Comparison of ENCODE assay signal across 8 cellular contexts in genomic region chr12:48815281-48816110, GRCh38. TPM values are rescaled to one million over a fixed set of nuclear protein-coding genes. Genes with fewer than 3 reads are reported as not detected.
DNase-seq lines count a peak whose midpoint lies in the region; ATAC-seq, FAIRE-seq and TF ChIP-seq lines count a peak whose summit lies in the region.

No MANE protein-coding gene starts in this region.

- H3K36me3 ChIP-seq in esophagus squamous epithelium (no peaks in the 10 kb centered on the region), mucosa of stomach (ENCODE audit: control insufficient read depth, insufficient read depth, low read length) (no peaks in the 10 kb centered on the region), thyroid gland (no peaks in the 10 kb centered on the region)

- TF ChIP-seq CTCF in AG09319 (IDR thresholded peaks at IDR 0.05; ENCODE audit: low read depth, low read length) (no peak), esophagus squamous epithelium (IDR thresholded peaks at IDR 0.05) (no peak), thyroid gland (IDR thresholded peaks at IDR 0.05) (no peak)

- ATAC-seq in HG03342 (IDR thresholded peaks at IDR 0.05; ENCODE audit: unreplicated experiment) = peak; percentile 21

- TF ChIP-seq POLR2A in esophagus squamous epithelium (IDR thresholded peaks at IDR 0.05) = peak in 3 of 4 donors; percentile 10 to 62 (median 31)
- TF ChIP-seq POLR2A in thyroid gland (IDR thresholded peaks at IDR 0.05) = peak in 1 of 2 donors; percentile 79

- peak; percentile 61 for DNase-seq in AG09319 (ENCODE audit: extremely low read depth, low read depth)
- DNase-seq in GM18507 (ENCODE audit: extremely low spot score, insufficient read length, low read depth) = no peak
- peak; percentile 81 for DNase-seq in NCI-H460 (ENCODE audit: extremely low read depth, low read depth)
- peak; percentile 26 for DNase-seq in activated T-cell treated with anti-CD3 and anti-CD28 coated beads for 48 hours (ENCODE audit: low read depth)
- no peak for DNase-seq in esophagus squamous epithelium (lab: John Stamatoyannopoulos, UW)
- DNase-seq in thyroid gland = peak; percentile 78 to 82

- H3K9ac ChIP-seq in mucosa of stomach (ENCODE audit: low read length) = peak overlapping the region; percentile 96

- peak; percentile 88 for FAIRE-seq in GM18507 (lab: Jason Lieb, UNC)

- H3K27me3 ChIP-seq in esophagus squamous epithelium (no peaks in the 10 kb centered on the region), mucosa of stomach (ENCODE audit: control insufficient read depth, insufficient read depth, low read length) (peaks cover 12% of the 10 kb centered on the region), thyroid gland (no peaks in the 10 kb centered on the region)

- peaks cover 29 to 87% (median 32%) of the 10 kb centered on the region in 3 donors for H3K4me1 ChIP-seq in esophagus squamous epithelium
- H3K4me1 ChIP-seq in mucosa of stomach (ENCODE audit: control insufficient read depth, insufficient read depth, low read length) = peaks cover 32% of the 10 kb centered on the region
- peaks cover 24 to 31% of the 10 kb centered on the region in 2 donors for H3K4me1 ChIP-seq in thyroid gland

- intact Hi-C loops in esophagus squamous epithelium (cut with DNase I) (no loop called here), thyroid gland (cut with DNase I) (no loop called here)

- H3K27ac ChIP-seq in esophagus squamous epithelium (peak overlapping the region; percentile 91 to 95 (median 93)), thyroid gland (peak overlapping the region; percentile 78 to 90 (median 82))

- WGBS in esophagus squamous epithelium, 2 donors = 1 to 2% methylated on average over 31 to 35 of the region's 37 CpGs
- 1 to 2% methylated on average over 37 of the region's 37 CpGs for WGBS in thyroid gland, 2 donors

- H3K9me3 ChIP-seq in esophagus squamous epithelium (no peaks in the 10 kb centered on the region), mucosa of stomach (ENCODE audit: control insufficient read depth, low read length) (no peaks in the 10 kb centered on the region), thyroid gland (no peaks in the 10 kb centered on the region)

- H3K4me3 ChIP-seq in esophagus squamous epithelium (peak overlapping the region; percentile 86 to 95 (median 90)), mucosa of stomach (ENCODE audit: low read length) (peak overlapping the region; percentile 86), thyroid gland (replicated peaks in 1 of 3) (peak overlapping the region; percentile 66 to 87 (median 72))

RNA-seq across cellular contexts. Expression of gene CACNB3, which starts 2.8 kb away (rescaled TPM):
- total RNA-seq in NCI-H460 (2014; rRNA removed; shearing (Covaris generic)) = 6.3 and 6.6 TPM in 2 replicates
- 16.6 and 27.8 TPM in 2 replicates for polyA plus RNA-seq in NCI-H460 (2014; cell fraction: nucleus; rRNA removed)
- 10 to 100 TPM; 13.4 to 19.5 (median 14.0) TPM for total RNA-seq in esophagus squamous epithelium
- 10 to 100 TPM in 3 of 4 donors, 1 to 10 TPM in 1; 7.1 to 16.4 (median 13.1) TPM for total RNA-seq in thyroid gland

RNA-seq across cellular contexts. Expression of gene ADCY6, which starts 26.6 kb away (rescaled TPM):
- 8.0 and 8.8 TPM in 2 replicates for total RNA-seq in NCI-H460 (2014; rRNA removed; shearing (Covaris generic))
- polyA plus RNA-seq in NCI-H460 (2014; cell fraction: nucleus; rRNA removed) = 19.3 and 23.7 TPM in 2 replicates
- 10 to 100 TPM; 11.5 to 14.7 (median 13.9) TPM for total RNA-seq in esophagus squamous epithelium
- 10 to 100 TPM; 23.6 to 45.5 (median 30.3) TPM for total RNA-seq in thyroid gland

RNA-seq across cellular contexts. Expression of gene DDX23, which starts 36.5 kb away (rescaled TPM):
- total RNA-seq in NCI-H460 (2014; rRNA removed; shearing (Covaris generic)) = 67.8 and 68.6 TPM in 2 replicates
- 91.0 and 135 TPM in 2 replicates for polyA plus RNA-seq in NCI-H460 (2014; cell fraction: nucleus; rRNA removed)
- total RNA-seq in esophagus squamous epithelium = 10 to 100 TPM; 46.0 to 71.5 (median 56.7) TPM
- 10 to 100 TPM; 59.4 to 88.2 (median 70.9) TPM for total RNA-seq in thyroid gland

RNA-seq across cellular contexts. Expression of gene RND1, which starts 50.2 kb away (rescaled TPM):
- 0.17 TPM in 1 of 2 replicates, not detected in the other for total RNA-seq in NCI-H460 (2014; rRNA removed; shearing (Covaris generic))
- polyA plus RNA-seq in NCI-H460 (2014; cell fraction: nucleus; rRNA removed) = not detected in 2 replicates
- total RNA-seq in esophagus squamous epithelium = 1 to 10 TPM in 2 of 4 donors, under 1 TPM in 2; 0.57 to 6.1 (median 0.95) TPM
- 1 to 10 TPM in 3 of 4 donors, under 1 TPM in 1; 0.68 to 3.0 (median 1.6) TPM for total RNA-seq in thyroid gland

Comparison
In these comparisons a context has a peak if more than half of its experiments do, and no peak if none do; other contexts are left out.
1. DNase-seq: peak in AG09319 (single experiment), NCI-H460 (single experiment), activated T-cell treated with anti-CD3 and anti-CD28 coated beads for 48 hours (single experiment) and thyroid gland (2 of 2); none in GM18507 (single experiment) and esophagus squamous epithelium (single experiment).
2. Peak in every context shown above with its lines, with median percentiles within 50 percentile points of each other: H3K4me3 ChIP-seq.